18 cellular contexts compared by ENCODE assay signal in the genomic region with DNA sequence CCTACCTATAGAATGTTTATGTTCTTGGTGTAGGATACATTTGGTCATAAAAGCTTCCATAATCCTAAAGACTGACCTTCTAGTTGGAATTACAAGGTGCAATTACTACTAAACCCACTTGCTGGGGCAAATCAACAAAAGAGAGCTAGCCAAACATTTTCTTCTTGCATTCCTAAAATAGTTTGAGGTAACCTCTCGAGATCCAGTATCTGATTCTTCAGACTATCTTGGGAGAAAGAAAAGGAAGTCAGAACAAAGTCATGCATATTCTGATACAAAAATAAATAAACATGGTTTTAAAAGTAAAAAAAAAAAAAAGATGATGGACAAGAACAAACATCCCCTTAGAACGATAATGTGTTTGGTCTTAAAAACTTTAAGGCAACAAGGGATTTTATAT.
A peak's percentile ranks its signal among the peaks of the same experiment; 100 is the strongest.
DNase-seq lines count a peak whose midpoint lies in the region; ATAC-seq and TF ChIP-seq lines count a peak whose summit lies in the region.
"Had no signal": no experiment of that assay in that cellular context is flagged by ENCODE, and none has a peak within 500 bp of the region (broad histone marks: within the 10 kb centered on the region; RNA-seq: fewer than 3 reads in every experiment).

No MANE protein-coding gene starts in this region.

- H3K27ac Mint-ChIP-seq in activated naive CD4-positive, alpha-beta T cell treated with anti-CD3 and anti-CD28 coated beads, Interleukin-2, amount 50 U/mL, for 72 hours: no peak overlapping the region
- H3K27ac Mint-ChIP-seq: CD8-positive, alpha-beta T cell had no signal

- no peak overlapping the region for H4K8ac ChIP-seq in mesendoderm (ENCODE audit: low read depth, low read length)

- no peaks in the 10 kb centered on the region for H3K79me1 ChIP-seq in mesendoderm (ENCODE audit: low read length)

- ATAC-seq in activated naive CD4-positive, alpha-beta T cell treated with anti-CD3 and anti-CD28 coated beads, Interleukin-2, amount 50 U/mL, for 72 hours: no peak
- ATAC-seq: CD8-positive, alpha-beta T cell; PC-3 had no signal

- DNase-seq in A172 (ENCODE audit: low spot score) (peak; percentile 10), LHCN-M2 (ENCODE audit: low read depth) (peak; percentile 53), astrocyte of the hippocampus (ENCODE audit: low read depth, low spot score) (peak; percentile 47), mesendoderm (peak; percentile 78), dedifferentiated amniotic fluid mesenchymal stem cell (ENCODE audit: extremely low spot score) (no peak), stomach (no peak), T-helper 2 cell (no peak)
- DNase-seq in activated naive CD4-positive, alpha-beta T cell treated with anti-CD3 and anti-CD28 coated beads, Interleukin-2, amount 50 U/mL, for 72 hours (ENCODE audit: low spot score in 2 of 2): no peak
- DNase-seq: CD8-positive, alpha-beta T cell; DMS79 treated with DMSO at 0.1 percent for 48 hours; GF-D8; NCI-H1417 treated with DMSO at 0.1 percent for 48 hours; NCI-H2029 treated with DMSO at 0.1 percent for 48 hours; NCI-H2171 treated with DMSO at 0.1 percent for 48 hours; NCI-H82; PC-3 had no signal

- no peaks in the 10 kb centered on the region for H3K9me3 ChIP-seq in stomach
- H3K9me3 ChIP-seq: BLaER1 had no signal

- H2BK120ac ChIP-seq in mesendoderm (ENCODE audit: low read depth, low read length): no peak overlapping the region

- H3K18ac ChIP-seq in mesendoderm (ENCODE audit: low read length): no peak overlapping the region

- TF ChIP-seq POLR2A in stomach (IDR thresholded peaks at IDR 0.05): no peak

- no peaks in the 10 kb centered on the region for H3K36me3 Mint-ChIP-seq in activated naive CD4-positive, alpha-beta T cell treated with anti-CD3 and anti-CD28 coated beads, Interleukin-2, amount 50 U/mL, for 72 hours
- H3K36me3 Mint-ChIP-seq: CD8-positive, alpha-beta T cell had no signal

- no peak overlapping the region for H3K23ac ChIP-seq in mesendoderm (ENCODE audit: low read length)

- no peak for TF ChIP-seq CTCF in stomach (IDR thresholded peaks at IDR 0.05)

- H3K9me3 Mint-ChIP-seq in activated naive CD4-positive, alpha-beta T cell treated with anti-CD3 and anti-CD28 coated beads, Interleukin-2, amount 50 U/mL, for 72 hours: no peaks in the 10 kb centered on the region
- H3K9me3 Mint-ChIP-seq: CD8-positive, alpha-beta T cell had no signal

- intact Hi-C loops in stomach (cut with DNase I; ENCODE audit: low total_unique reads): no loop called here

- no peak overlapping the region for H3K4ac ChIP-seq in mesendoderm (ENCODE audit: low read depth, low read length)

- H2BK5ac ChIP-seq in mesendoderm (ENCODE audit: low read length): no peak overlapping the region

- no CpG with 5 or more reads among the region's 2 CpGs for WGBS in mesendoderm (ENCODE audit: extremely low coverage, insufficient coverage, low lambda C conversion rate)
- WGBS in stomach, 5 donors: 19 to 22% (median 21%) methylated on average over 2 of the region's 2 CpGs

- H3K4me2 ChIP-seq in mesendoderm (ENCODE audit: low read length): no peak overlapping the region
- H3K4me2 ChIP-seq: BLaER1 had no signal

- H3K36me3 ChIP-seq in mesendoderm (ENCODE audit: control insufficient read depth, insufficient read depth, low read length) (no peaks in the 10 kb centered on the region), stomach (no peaks in the 10 kb centered on the region)
- H3K36me3 ChIP-seq: BLaER1 had no signal

- no peak for TF ChIP-seq EP300 in stomach (IDR thresholded peaks at IDR 0.05)

- no peak overlapping the region for H3K9ac ChIP-seq in mesendoderm (ENCODE audit: low read length)
- H3K9ac ChIP-seq: BLaER1 had no signal

- H2AK5ac ChIP-seq in mesendoderm (ENCODE audit: low read length): no peak overlapping the region

- H4K5ac ChIP-seq in mesendoderm (ENCODE audit: low read length): no peak overlapping the region

- no peaks in the 10 kb centered on the region for H3K27me3 ChIP-seq in mesendoderm (ENCODE audit: insufficient read depth, low read length, poor library complexity)
- no peaks in the 10 kb centered on the region for H3K27me3 ChIP-seq in stomach
- H3K27me3 ChIP-seq: BLaER1 had no signal

- H2BK15ac ChIP-seq in mesendoderm (replicated peaks; ENCODE audit: low read depth): no peak overlapping the region

- no peaks in the 10 kb centered on the region for H3K79me2 ChIP-seq in mesendoderm (ENCODE audit: control insufficient read depth, insufficient read depth, low read length)

- H3K4me3 ChIP-seq in mesendoderm (ENCODE audit: low read length) (no peak overlapping the region), stomach (no peak overlapping the region)
- H3K4me3 ChIP-seq: BLaER1 had no signal

- H3K27ac ChIP-seq in mesendoderm (ENCODE audit: low read depth, low read length): no peak overlapping the region
- H3K27ac ChIP-seq in stomach: no peak overlapping the region
- H3K27ac ChIP-seq: 22Rv1, BLaER1 had no signal

- H3K4me1 ChIP-seq in mesendoderm (ENCODE audit: control insufficient read depth, low read depth, low read length) (peaks cover 2% of the 10 kb centered on the region), stomach (no peaks in the 10 kb centered on the region)
- H3K4me1 ChIP-seq: BLaER1 had no signal

- no peak overlapping the region for H3K56ac ChIP-seq in mesendoderm (ENCODE audit: low read length)

Comparison
In these comparisons a context has a peak if more than half of its experiments do, and no peak if none do; other contexts are left out.
1. DNase-seq: peak in A172 (single experiment), LHCN-M2 (single experiment), astrocyte of the hippocampus (single experiment) and mesendoderm (single experiment); none in dedifferentiated amniotic fluid mesenchymal stem cell (single experiment), stomach (single experiment), activated naive CD4-positive, alpha-beta T cell treated with anti-CD3 and anti-CD28 coated beads, Interleukin-2, amount 50 U/mL, for 72 hours (0 of 2) and T-helper 2 cell (0 of 5).